Comparison of ENCODE assay signal across 20 cellular contexts in genomic region chr18:56995579-56996194, GRCh38.
A peak's percentile ranks its signal among the peaks of the same experiment; 100 is the strongest.
DNase-seq lines count a peak whose midpoint lies in the region; ATAC-seq and TF ChIP-seq lines count a peak whose summit lies in the region.
"Had no signal": no experiment of that assay in that cellular context is flagged by ENCODE, and none has a peak within 500 bp of the region (broad histone marks: within the 10 kb centered on the region; RNA-seq: fewer than 3 reads in every experiment).

No MANE protein-coding gene starts in this region.

- CTCF ChIA-PET in A673 (lab: Charles Lee) = no interaction called here

- H3K27me3 ChIP-seq in A673 (replicated peaks; ENCODE audit: insufficient read depth, low read depth, low read length, poor library complexity) (no peaks in the 10 kb centered on the region), GM23338 (ENCODE audit: insufficient read depth) (no peaks in the 10 kb centered on the region), MM.1S (replicated peaks; ENCODE audit: insufficient read depth, low read length) (no peaks in the 10 kb centered on the region), gastrocnemius medialis (no peaks in the 10 kb centered on the region)
- H3K27me3 ChIP-seq: right atrium auricular region, transverse colon had no signal

- H3K27ac ChIP-seq in A673 (ENCODE audit: low read depth, low read length, poor library complexity, severe bottlenecking) (no peak overlapping the region), GM23338 (ENCODE audit: low read depth) (no peak overlapping the region), MM.1S (ENCODE audit: low read length) (no peak overlapping the region), gastrocnemius medialis (no peak overlapping the region)
- H3K27ac ChIP-seq: right atrium auricular region, transverse colon, WERI-Rb-1 had no signal

- H3K27me3 Mint-ChIP-seq in GM23338 (ENCODE audit: insufficient read depth, low read depth, poor library complexity) = no peaks in the 10 kb centered on the region

- no peaks in the 10 kb centered on the region for H3K9me3 Mint-ChIP-seq in GM23338
- H3K9me3 Mint-ChIP-seq: CD8-positive, alpha-beta T cell had no signal

- H3K9me3 ChIP-seq in A673 (ENCODE audit: low read depth, low read length, poor library complexity, severe bottlenecking) (no peaks in the 10 kb centered on the region), MM.1S (replicated peaks; ENCODE audit: insufficient read depth, low read length) (no peaks in the 10 kb centered on the region), gastrocnemius medialis (no peaks in the 10 kb centered on the region)
- H3K9me3 ChIP-seq: right atrium auricular region, transverse colon had no signal

- peak; percentile 30; the same call in 1 of the 2 replicates for TF ChIP-seq CTCF in A673 (conservative IDR thresholded peaks at IDR 0.05; ENCODE audit: low read depth, low read length)
- peak; percentile 53 to 70 for TF ChIP-seq CTCF in GM23338 (conservative IDR thresholded peaks at IDR 0.05; ENCODE audit: low read depth in 2 of 2)
- peak; percentile 7 for TF ChIP-seq CTCF in choroid plexus epithelial cell (conservative IDR thresholded peaks at IDR 0.05; ENCODE audit: low read depth, low read length)
- no peak for TF ChIP-seq CTCF in MM.1S (IDR thresholded peaks at IDR 0.05; ENCODE audit: low read length)
- TF ChIP-seq CTCF in gastrocnemius medialis (IDR thresholded peaks at IDR 0.05 in 4 of 5, conservative IDR thresholded peaks at IDR 0.05 in 1 of 5) = no peak

- in situ Hi-C loops in gastrocnemius medialis (cut with MboI; ENCODE audit: low sequenced_read_pairs in 4 of 4) = no loop called here

- BruUV-seq in A673 (replicated peaks; lab: Mats Ljungman, UMichigan) = no TSS peak

- DNase-seq in A673 (ENCODE audit: low spot score) = no peak
- peak; percentile 46 for DNase-seq in GM23338 (ENCODE audit: low spot score)
- DNase-seq in choroid plexus epithelial cell (ENCODE audit: low read depth) = no peak
- DNase-seq in left lobe of liver (ENCODE audit: low spot score) = no peak
- no peak for DNase-seq in MM.1S
- DNase-seq in T-helper 9 cell = no peak
- DNase-seq in gastrocnemius medialis = no peak
- no peak for DNase-seq in NCI-H524 treated with DMSO at 0.1 percent for 48 hours (lab: John Stamatoyannopoulos, UW)
- DNase-seq: activated CD4-positive, alpha-beta T cell treated with anti-CD3 and anti-CD28 coated beads, Interleukin-2, amount 50 U/mL, for 48 hours; activated naive CD4-positive, alpha-beta T cell treated with anti-CD3 and anti-CD28 coated beads for 36 hours; activated T-cell treated with anti-CD3 and anti-CD28 coated beads for 4 hours; aorta; CD8-positive, alpha-beta T cell; left cardiac atrium; NCI-H1436; stimulated activated naive CD8-positive, alpha-beta T cell treated with anti-CD3 and anti-CD28 coated beads, Interleukin-15, Interleukin-2, amounts not matched to agents 100 U/mL and 50 U/mL, for 24 hours; transverse colon; WERI-Rb-1 had no signal

- ATAC-seq in GM23338 = peak; percentile 90
- peak; percentile 79 for ATAC-seq in left lobe of liver
- ATAC-seq in gastrocnemius medialis = no peak
- ATAC-seq: CD8-positive, alpha-beta T cell; left cardiac atrium; Right ventricle myocardium inferior; stimulated activated naive CD8-positive, alpha-beta T cell treated with anti-CD3 and anti-CD28 coated beads, Interleukin-15, Interleukin-2, amounts not matched to agents 100 U/mL and 50 U/mL, for 24 hours had no signal

- no peak overlapping the region for H3K4me3 ChIP-seq in A673 (ENCODE audit: low read depth, low read length, poor library complexity, severe bottlenecking)
- no peak overlapping the region for H3K4me3 ChIP-seq in GM23338
- H3K4me3 ChIP-seq in choroid plexus epithelial cell (ENCODE audit: low read depth, low read length) = no peak overlapping the region
- H3K4me3 ChIP-seq in MM.1S (ENCODE audit: low read length) = no peak overlapping the region
- H3K4me3 ChIP-seq in gastrocnemius medialis = no peak overlapping the region
- H3K4me3 ChIP-seq: right atrium auricular region, transverse colon had no signal

- no peaks in the 10 kb centered on the region for H3K9me2 ChIP-seq in GM23338 (ENCODE audit: insufficient read depth)
- H3K9me2 ChIP-seq in MM.1S (replicated peaks; ENCODE audit: insufficient read depth, low read length) = no peaks in the 10 kb centered on the region

- H3K4me1 ChIP-seq in A673 (ENCODE audit: insufficient read depth, low read length, poor library complexity, severe bottlenecking) = peaks cover 14% of the 10 kb centered on the region
- no peaks in the 10 kb centered on the region for H3K4me1 ChIP-seq in GM23338 (ENCODE audit: insufficient read depth)
- no peaks in the 10 kb centered on the region for H3K4me1 ChIP-seq in MM.1S (ENCODE audit: low read length)
- H3K4me1 ChIP-seq in gastrocnemius medialis = no peaks in the 10 kb centered on the region
- H3K4me1 ChIP-seq: right atrium auricular region had no signal

- H4K20me1 ChIP-seq in GM23338 (replicated peaks; ENCODE audit: insufficient read depth) = no peaks in the 10 kb centered on the region
- no peaks in the 10 kb centered on the region for H4K20me1 ChIP-seq in MM.1S (ENCODE audit: insufficient read depth, low read length)

- no peak overlapping the region for H3K27ac Mint-ChIP-seq in GM23338
- H3K27ac Mint-ChIP-seq: activated naive CD4-positive, alpha-beta T cell treated with anti-CD3 and anti-CD28 coated beads for 36 hours; CD8-positive, alpha-beta T cell had no signal

- H3F3A ChIP-seq in GM23338 (replicated peaks; ENCODE audit: low read depth) (no peaks in the 10 kb centered on the region), MM.1S (ENCODE audit: insufficient read depth, low read length) (no peaks in the 10 kb centered on the region)

- no peak overlapping the region for H3K4me3 Mint-ChIP-seq in GM23338
- H3K4me3 Mint-ChIP-seq: activated naive CD4-positive, alpha-beta T cell treated with anti-CD3 and anti-CD28 coated beads for 36 hours; CD8-positive, alpha-beta T cell had no signal

- POLR2A ChIA-PET in A673 (lab: Charles Lee; ENCODE audit: low non-redundant PET) = interaction anchor here (0.6 kb wide), 1 partner anchor 17 kb away, joined by 3 read pairs; no protein-coding TSS in a partner anchor

- H3K36me3 Mint-ChIP-seq in GM23338 (ENCODE audit: low read depth) = no peaks in the 10 kb centered on the region

- intact Hi-C loops in A673 (cut with micrococcal nuclease; ENCODE audit: unreplicated experiment) = no loop called here
- intact Hi-C loops in gastrocnemius medialis (cut with DNase I; ENCODE audit: low total_unique reads) = no loop called here

- no peaks in the 10 kb centered on the region for H3K79me2 ChIP-seq in GM23338 (replicated peaks; ENCODE audit: insufficient read depth)
- H3K79me2 ChIP-seq in MM.1S (ENCODE audit: low read length) = no peaks in the 10 kb centered on the region

- H2AFZ ChIP-seq in GM23338 = no peak overlapping the region
- H2AFZ ChIP-seq in MM.1S (ENCODE audit: low read length) = no peak overlapping the region

- no peaks in the 10 kb centered on the region for H3K36me3 ChIP-seq in A673 (ENCODE audit: insufficient read depth, low read length, poor library complexity, severe bottlenecking)
- no peaks in the 10 kb centered on the region for H3K36me3 ChIP-seq in GM23338 (ENCODE audit: insufficient read depth)
- H3K36me3 ChIP-seq in MM.1S (replicated peaks; ENCODE audit: insufficient read depth, low read length) = no peaks in the 10 kb centered on the region
- no peaks in the 10 kb centered on the region for H3K36me3 ChIP-seq in gastrocnemius medialis
- H3K36me3 ChIP-seq: right atrium auricular region, transverse colon, WERI-Rb-1 had no signal

- no peak overlapping the region for H3K9ac ChIP-seq in MM.1S (ENCODE audit: low read length)

- peaks cover 6% of the 10 kb centered on the region for H3K4me1 Mint-ChIP-seq in GM23338

- H3K4me2 ChIP-seq in GM23338 (no peak overlapping the region), MM.1S (ENCODE audit: low read depth, low read length) (no peak overlapping the region)

- no peak for TF ChIP-seq POLR2A in gastrocnemius medialis (IDR thresholded peaks at IDR 0.05)

TF ChIP-seq in GM23338, 12 proteins besides CTCF, POLR2A, EP300 and RAD21 (continues in another document):
- TF ChIP-seq NANOG (IDR thresholded peaks at IDR 0.05; ENCODE audit: borderline replicate concordance) = no peak
- TF ChIP-seq ZNF114 (CRISPR knock-in tag; IDR thresholded peaks at IDR 0.05) = no peak
- no peak for TF ChIP-seq POLR2AphosphoS5 (IDR thresholded peaks at IDR 0.05; ENCODE audit: low read depth)
- no peak for TF ChIP-seq EZH2phosphoT487 (IDR thresholded peaks at IDR 0.05; ENCODE audit: unreplicated experiment)
- TF ChIP-seq REST (IDR thresholded peaks at IDR 0.05; ENCODE audit: unreplicated experiment) = no peak
- TF ChIP-seq JUNB (IDR thresholded peaks at IDR 0.05; ENCODE audit: unreplicated experiment) = no peak
- TF ChIP-seq STAT1 (IDR thresholded peaks at IDR 0.05; ENCODE audit: unreplicated experiment) = no peak

Comparison
In these comparisons a context has a peak if more than half of its experiments do, and no peak if none do; other contexts are left out.
1. CTCF ChIP-seq: peak in A673 (single experiment), GM23338 (2 of 2) and choroid plexus epithelial cell (single experiment); none in MM.1S (single experiment) and gastrocnemius medialis (0 of 5).
2. ATAC-seq: peak in GM23338 (single experiment) and left lobe of liver (single experiment); none in gastrocnemius medialis (0 of 2).